Comparison of ENCODE assay signal across 32 cellular contexts in genomic region chr17:58870747-58871146, GRCh38.
DNase-seq lines count a peak whose midpoint lies in the region; ATAC-seq and TF ChIP-seq lines count a peak whose summit lies in the region.
"Had no signal": no experiment of that assay in that cellular context is flagged by ENCODE, and none has a peak within 500 bp of the region (broad histone marks: within the 10 kb centered on the region; RNA-seq: fewer than 3 reads in every experiment).

No MANE protein-coding gene starts in this region.

- TF ChIP-seq CTCF in GM23338 (conservative IDR thresholded peaks at IDR 0.05; ENCODE audit: low read depth in 2 of 2) (peak in 1 of 2 experiments; percentile 44; a peak in 2 of 4 replicates), fibroblast of mammary gland (conservative IDR thresholded peaks at IDR 0.05; ENCODE audit: control insufficient read depth, insufficient read depth, low read depth, low read length) (no peak)

- no peak for ATAC-seq in GM23338
- ATAC-seq in HG03045 (IDR thresholded peaks at IDR 0.05; ENCODE audit: unreplicated experiment): no peak
- no peak for ATAC-seq in GM18505 (IDR thresholded peaks at IDR 0.05; ENCODE audit: unreplicated experiment)
- ATAC-seq: activated CD8-positive, alpha-beta memory T cell treated with anti-CD3 and anti-CD28 coated beads, Interleukin-2, amount 10 ng/mL, durations not matched to agents 7 days and 5 days; activated T-cell treated with anti-CD3 and anti-CD28 coated beads, Interleukin-2, amount 50 U/mL, for 72 hours; K562; naive thymus-derived CD8-positive, alpha-beta T cell; sciatic nerve; SK-N-SH treated with all-trans-retinoic acid at 6 μM for 48 hours had no signal

- H3K9me3 ChIP-seq in CD8-positive, alpha-beta memory T cell (ENCODE audit: low read length): no peaks in the 10 kb centered on the region
- H3K9me3 ChIP-seq: esophagus squamous epithelium, HAP-1, MG63, tibial artery had no signal

- POLR2A ChIA-PET in CD8-positive, alpha-beta memory T cell (lab: Charles Lee): no interaction called here

- H3K27ac Mint-ChIP-seq in GM23338: no peak overlapping the region
- H3K27ac Mint-ChIP-seq in CD8-positive, alpha-beta memory T cell: no peak overlapping the region
- H3K27ac Mint-ChIP-seq: activated CD8-positive, alpha-beta memory T cell treated with anti-CD3 and anti-CD28 coated beads, Interleukin-2, amount 10 ng/mL, durations not matched to agents 7 days and 5 days; activated T-cell treated with anti-CD3 and anti-CD28 coated beads, Interleukin-2, amount 50 U/mL, for 72 hours; B cell; CD4-positive, alpha-beta memory T cell; naive thymus-derived CD8-positive, alpha-beta T cell; progenitor cell of endocrine pancreas; T-helper 1 cell treated with Interleukin-12 subunit alpha and Interleukin-12 subunit beta and Interleukin-4 antibody, amounts not matched to agents 30 μg/mL and 1 μg/mL, for 36 hours had no signal

- H3K9me2 ChIP-seq in GM23338 (ENCODE audit: insufficient read depth): no peaks in the 10 kb centered on the region

- no peaks in the 10 kb centered on the region for H3K27me3 Mint-ChIP-seq in GM23338 (ENCODE audit: insufficient read depth, low read depth, poor library complexity)
- peaks cover 7 to 14% of the 10 kb centered on the region in 2 donors for H3K27me3 Mint-ChIP-seq in CD8-positive, alpha-beta memory T cell
- H3K27me3 Mint-ChIP-seq: B cell, progenitor cell of endocrine pancreas had no signal

- H3K4me3 ChIP-seq in GM23338 (no peak overlapping the region), fibroblast of mammary gland (ENCODE audit: control insufficient read depth, low read depth, low read length) (no peak overlapping the region)
- H3K4me3 ChIP-seq in CD8-positive, alpha-beta memory T cell (ENCODE audit: low read length): no peak overlapping the region
- H3K4me3 ChIP-seq: esophagus squamous epithelium, HAP-1, K562, lung, MG63, tibial artery had no signal

- H4K20me1 ChIP-seq in GM23338 (replicated peaks; ENCODE audit: insufficient read depth): no peaks in the 10 kb centered on the region

- DNase-seq in ACHN (peak; percentile 9), GM23338 (ENCODE audit: low spot score) (peak; percentile 11), OCI-M1 (lab: John Stamatoyannopoulos, UW) (peak; percentile 8), fibroblast of mammary gland (ENCODE audit: low read depth) (peak; percentile 1), NCI-H2196 treated with DMSO at 0.1 percent for 48 hours (lab: John Stamatoyannopoulos, UW; ENCODE audit: unreplicated experiment) (no peak)
- DNase-seq in CD8-positive, alpha-beta memory T cell: no peak
- DNase-seq: activated CD4-positive, CD25-positive, alpha-beta regulatory T cell; activated CD8-positive, alpha-beta memory T cell treated with anti-CD3 and anti-CD28 coated beads, Interleukin-2, amount 10 ng/mL, durations not matched to agents 7 days and 5 days; activated naive CD4-positive, alpha-beta T cell treated with Interleukin-2 at 50 U/mL for 16 hours; activated T-cell treated with anti-CD3 and anti-CD28 coated beads, Interleukin-2, amount 50 U/mL, for 72 hours; CD4-positive, alpha-beta memory T cell; DMS 273 treated with DMSO at 0.1 percent for 48 hours; esophagus squamous epithelium; MG63; naive thymus-derived CD8-positive, alpha-beta T cell; NCI-H2029 treated with DMSO at 0.1 percent for 48 hours; NCI-H226; NCI-H748 treated with DMSO at 0.1 percent for 48 hours; stimulated activated CD4-positive, alpha-beta T cell treated with anti-CD3 and anti-CD28 coated beads, Interleukin-12 subunit alpha, Interleukin-12 subunit beta, amount 100 ng/mL, for 4 hours; stimulated activated CD4-positive, alpha-beta T cell treated with anti-CD3 and anti-CD28 coated beads, Interleukin-4, amount 100 ng/mL, for 24 hours; tibial artery had no signal

- H3K4me2 ChIP-seq in GM23338: no peak overlapping the region

- no peak overlapping the region for H3K27ac ChIP-seq in GM23338 (ENCODE audit: low read depth)
- H3K27ac ChIP-seq in CD8-positive, alpha-beta memory T cell (ENCODE audit: low read depth, low read length): no peak overlapping the region
- H3K27ac ChIP-seq: esophagus squamous epithelium, tibial artery had no signal

- H3K27me3 ChIP-seq in GM23338 (ENCODE audit: insufficient read depth): no peaks in the 10 kb centered on the region
- no peaks in the 10 kb centered on the region for H3K27me3 ChIP-seq in CD8-positive, alpha-beta memory T cell (ENCODE audit: insufficient read depth, low read length, poor library complexity, severe bottlenecking)

- H3K36me3 ChIP-seq in GM23338 (ENCODE audit: insufficient read depth): no peaks in the 10 kb centered on the region
- H3K36me3 ChIP-seq in CD8-positive, alpha-beta memory T cell (ENCODE audit: insufficient read depth, low read length): no peaks in the 10 kb centered on the region
- H3K36me3 ChIP-seq: esophagus squamous epithelium, HAP-1, MG63, tibial artery had no signal

- TF ChIP-seq POLR2A in GM18505 (IDR thresholded peaks at IDR 0.05; ENCODE audit: borderline replicate concordance, extremely low read depth, insufficient read depth, insufficient read length): no peak

- 0 out of 2 replicates have a peak, but pooled peaks cover 3% of the 10 kb centered on the region for H3K4me1 ChIP-seq in GM23338 (ENCODE audit: insufficient read depth)
- no peaks in the 10 kb centered on the region for H3K4me1 ChIP-seq in CD8-positive, alpha-beta memory T cell (ENCODE audit: insufficient read depth, low read length)
- H3K4me1 ChIP-seq: esophagus squamous epithelium, tibial artery had no signal

- no peak overlapping the region for H3K4me3 Mint-ChIP-seq in GM23338
- H3K4me3 Mint-ChIP-seq in CD8-positive, alpha-beta memory T cell: no peak overlapping the region
- H3K4me3 Mint-ChIP-seq: activated CD8-positive, alpha-beta memory T cell treated with anti-CD3 and anti-CD28 coated beads, Interleukin-2, amount 10 ng/mL, durations not matched to agents 7 days and 5 days; activated T-cell treated with anti-CD3 and anti-CD28 coated beads, Interleukin-2, amount 50 U/mL, for 72 hours; B cell; CD4-positive, alpha-beta memory T cell; central memory CD8-positive, alpha-beta T cell; naive thymus-derived CD8-positive, alpha-beta T cell; T-helper 1 cell treated with Interleukin-12 subunit alpha and Interleukin-12 subunit beta and Interleukin-4 antibody, amounts not matched to agents 30 μg/mL and 1 μg/mL, for 36 hours had no signal

- H3K4me1 Mint-ChIP-seq in GM23338: peaks cover 2% of the 10 kb centered on the region; the same call in 2 of the 3 replicates
- no peaks in the 10 kb centered on the region for H3K4me1 Mint-ChIP-seq in CD8-positive, alpha-beta memory T cell
- H3K4me1 Mint-ChIP-seq: activated CD8-positive, alpha-beta memory T cell treated with anti-CD3 and anti-CD28 coated beads, Interleukin-2, amount 10 ng/mL, durations not matched to agents 7 days and 5 days; CD4-positive, alpha-beta memory T cell; central memory CD8-positive, alpha-beta T cell; naive thymus-derived CD8-positive, alpha-beta T cell had no signal

- H3K36me3 Mint-ChIP-seq in GM23338 (ENCODE audit: low read depth): no peaks in the 10 kb centered on the region
- no peaks in the 10 kb centered on the region for H3K36me3 Mint-ChIP-seq in CD8-positive, alpha-beta memory T cell
- H3K36me3 Mint-ChIP-seq: activated CD8-positive, alpha-beta memory T cell treated with anti-CD3 and anti-CD28 coated beads, Interleukin-2, amount 10 ng/mL, durations not matched to agents 7 days and 5 days; CD4-positive, alpha-beta memory T cell; naive thymus-derived CD8-positive, alpha-beta T cell had no signal

- H3K9me3 Mint-ChIP-seq in GM23338: no peaks in the 10 kb centered on the region
- H3K9me3 Mint-ChIP-seq in CD8-positive, alpha-beta memory T cell: no peaks in the 10 kb centered on the region
- H3K9me3 Mint-ChIP-seq: activated T-cell treated with anti-CD3 and anti-CD28 coated beads, Interleukin-2, amount 50 U/mL, for 72 hours; CD4-positive, alpha-beta memory T cell; central memory CD8-positive, alpha-beta T cell; naive thymus-derived CD8-positive, alpha-beta T cell; T-helper 1 cell treated with Interleukin-12 subunit alpha and Interleukin-12 subunit beta and Interleukin-4 antibody, amounts not matched to agents 30 μg/mL and 1 μg/mL, for 36 hours had no signal

- H2AFZ ChIP-seq in GM23338: no peak overlapping the region

- CTCF ChIA-PET in CD8-positive, alpha-beta memory T cell (lab: Charles Lee): no interaction called here

- no peaks in the 10 kb centered on the region for H3K79me2 ChIP-seq in GM23338 (replicated peaks; ENCODE audit: insufficient read depth)

- in situ Hi-C loops in ACHN (cut with HindIII; ENCODE audit: low pct_ligation_motif_present, low pct_unique_long_range_greater_than_20kb, low sequenced_read_pairs): no loop called here

- no peaks in the 10 kb centered on the region for H3F3A ChIP-seq in GM23338 (replicated peaks; ENCODE audit: low read depth)

TF ChIP-seq in GM23338, 12 proteins besides CTCF, POLR2A, EP300 and RAD21 (continues in another document):
- no peak for TF ChIP-seq POLR2AphosphoS5 (IDR thresholded peaks at IDR 0.05; ENCODE audit: low read depth)
- no peak for TF ChIP-seq NANOG (IDR thresholded peaks at IDR 0.05; ENCODE audit: borderline replicate concordance)
- no peak for TF ChIP-seq REST (IDR thresholded peaks at IDR 0.05; ENCODE audit: unreplicated experiment)
- no peak for TF ChIP-seq ZNF114 (CRISPR knock-in tag; IDR thresholded peaks at IDR 0.05)
- no peak for TF ChIP-seq STAT1 (IDR thresholded peaks at IDR 0.05; ENCODE audit: unreplicated experiment)
- TF ChIP-seq JUNB (IDR thresholded peaks at IDR 0.05; ENCODE audit: unreplicated experiment): no peak

Comparison
In these comparisons a context has a peak if more than half of its experiments do, and no peak if none do; other contexts are left out.
1. DNase-seq: peak in ACHN (single experiment), GM23338 (single experiment), OCI-M1 (single experiment) and fibroblast of mammary gland (single experiment); none in CD8-positive, alpha-beta memory T cell (0 of 5) and NCI-H2196 treated with DMSO at 0.1 percent for 48 hours (single experiment).